In genomic region chr17:51805765-51806164, GRCh38 we compare ENCODE assay signal across 18 cellular contexts.
"Had no signal": no experiment of that assay in that cellular context is flagged by ENCODE, and none has a peak within 500 bp of the region (broad histone marks: within the 10 kb centered on the region; RNA-seq: fewer than 3 reads in every experiment).

No MANE protein-coding gene starts in this region.

- H3K4me1 Mint-ChIP-seq: activated CD4-positive, alpha-beta T cell treated with anti-CD3 and anti-CD28 coated beads, Interleukin-2, amount 10 ng/mL, durations not matched to agents 7 days and 5 days; activated naive CD8-positive, alpha-beta T cell treated with anti-CD3 and anti-CD28 coated beads for 36 hours; central memory CD8-positive, alpha-beta T cell; memory B cell; naive thymus-derived CD8-positive, alpha-beta T cell; stimulated activated memory B cell treated with anti-CD40 and anti-IgM and Interleukin-4, amounts not matched to agents 10 μg/mL and 1 μg/mL and 100 μg/mL, for 72 hours had no signal

- H3K36me3 Mint-ChIP-seq: activated naive CD8-positive, alpha-beta T cell treated with anti-CD3 and anti-CD28 coated beads for 36 hours; memory B cell; naive thymus-derived CD8-positive, alpha-beta T cell; stimulated activated memory B cell treated with anti-CD40 and anti-IgM and Interleukin-4, amounts not matched to agents 10 μg/mL and 1 μg/mL and 100 μg/mL, for 72 hours had no signal

- H3K27me3 ChIP-seq: brain microvascular endothelial cell had no signal

- ATAC-seq: left ventricle myocardium superior; naive thymus-derived CD8-positive, alpha-beta T cell; stimulated activated memory B cell treated with anti-CD40 and anti-IgM and Interleukin-4, amounts not matched to agents 10 μg/mL and 1 μg/mL and 100 μg/mL, for 72 hours had no signal

- H3K36me3 ChIP-seq: brain microvascular endothelial cell had no signal

- H3K27ac ChIP-seq: brain microvascular endothelial cell had no signal

- H3K9me3 Mint-ChIP-seq: activated CD4-positive, alpha-beta T cell treated with anti-CD3 and anti-CD28 coated beads, Interleukin-2, amount 10 ng/mL, durations not matched to agents 7 days and 5 days; activated naive CD8-positive, alpha-beta T cell treated with anti-CD3 and anti-CD28 coated beads for 36 hours had no signal

- H3K27ac Mint-ChIP-seq: activated CD4-positive, alpha-beta T cell treated with anti-CD3 and anti-CD28 coated beads, Interleukin-2, amount 10 ng/mL, durations not matched to agents 7 days and 5 days; activated naive CD8-positive, alpha-beta T cell treated with anti-CD3 and anti-CD28 coated beads for 36 hours; memory B cell; naive thymus-derived CD8-positive, alpha-beta T cell; stimulated activated memory B cell treated with anti-CD40 and anti-IgM and Interleukin-4, amounts not matched to agents 10 μg/mL and 1 μg/mL and 100 μg/mL, for 72 hours had no signal

- H3K4me3 Mint-ChIP-seq: activated CD4-positive, alpha-beta T cell treated with anti-CD3 and anti-CD28 coated beads, Interleukin-2, amount 10 ng/mL, durations not matched to agents 7 days and 5 days; activated naive CD8-positive, alpha-beta T cell treated with anti-CD3 and anti-CD28 coated beads for 36 hours; central memory CD8-positive, alpha-beta T cell; memory B cell; naive thymus-derived CD8-positive, alpha-beta T cell; stimulated activated memory B cell treated with anti-CD40 and anti-IgM and Interleukin-4, amounts not matched to agents 10 μg/mL and 1 μg/mL and 100 μg/mL, for 72 hours had no signal

- H3K27me3 Mint-ChIP-seq: stimulated activated memory B cell treated with anti-CD40 and anti-IgM and Interleukin-4, amounts not matched to agents 10 μg/mL and 1 μg/mL and 100 μg/mL, for 72 hours had no signal

- DNase-seq: activated CD4-positive, alpha-beta T cell treated with anti-CD3 and anti-CD28 coated beads, Interleukin-2, amount 10 ng/mL, durations not matched to agents 7 days and 5 days; activated CD4-positive, CD25-positive, alpha-beta regulatory T cell; activated CD8-positive, alpha-beta memory T cell treated with anti-CD3 and anti-CD28 coated beads, Interleukin-2, amount 50 U/mL, for 48 hours; activated gamma-delta T cell treated with Interleukin-2 at 50 U/mL for 16 hours; activated naive CD8-positive, alpha-beta T cell treated with anti-CD3 and anti-CD28 coated beads for 36 hours; brain microvascular endothelial cell; cortex of kidney; effector CD8-positive, alpha-beta T cell; foreskin melanocyte; left ventricle myocardium superior; naive thymus-derived CD8-positive, alpha-beta T cell; posterior cingulate gyrus; stimulated activated CD4-positive, alpha-beta T cell treated with anti-CD3 and anti-CD28 coated beads, Interleukin-2, amount 100 ng/mL, for 48 hours; substantia nigra; trophoblast cell had no signal
